Comparison of ENCODE assay signal across 9 cellular contexts in the genomic region with DNA sequence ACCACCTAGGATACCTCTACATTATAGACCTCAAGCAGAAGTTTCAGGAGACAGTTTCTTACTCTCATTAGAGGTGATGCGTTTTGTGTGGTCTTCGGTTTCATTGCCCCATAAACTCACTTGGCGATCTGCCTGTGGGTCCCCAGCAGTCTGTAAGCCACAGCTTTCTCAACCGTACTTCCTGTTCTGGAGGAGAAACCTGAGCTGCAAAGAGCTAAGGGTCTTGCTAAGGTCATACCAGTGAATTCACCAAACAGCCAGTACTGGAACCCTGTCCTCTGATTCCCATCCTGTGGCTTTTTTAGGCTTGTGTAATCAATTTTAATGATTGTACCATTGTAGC.
A peak's percentile ranks its signal among the peaks of the same experiment; 100 is the strongest.
DNase-seq lines count a peak whose midpoint lies in the region; ATAC-seq and TF ChIP-seq lines count a peak whose summit lies in the region.
"Had no signal": no experiment of that assay in that cellular context is flagged by ENCODE, and none has a peak within 500 bp of the region (broad histone marks: within the 10 kb centered on the region; RNA-seq: fewer than 3 reads in every experiment).

No MANE protein-coding gene starts in this region.

- intact Hi-C loops in esophagus muscularis mucosa (cut with DNase I), result no loop called here
- intact Hi-C loops in left lung (cut with DNase I), result no loop called here

- H3K4me3 ChIP-seq in BLaER1 treated with 17β-estradiol and CSF1 and Interleukin-3, amounts not matched to agents 10 nM and 100 nM, result no peak overlapping the region
- no peak overlapping the region for H3K4me3 ChIP-seq in esophagus muscularis mucosa
- H3K4me3 ChIP-seq in left lung, result no peak overlapping the region

- H3K9me3 ChIP-seq in BLaER1 treated with 17β-estradiol and CSF1 and Interleukin-3, amounts not matched to agents 10 nM and 100 nM (replicated peaks in 1 of 11), result no peaks in the 10 kb centered on the region
- H3K9me3 ChIP-seq in esophagus muscularis mucosa, result no peaks in the 10 kb centered on the region
- H3K9me3 ChIP-seq in left lung, result no peaks in the 10 kb centered on the region

- ATAC-seq in GM21529 (IDR thresholded peaks at IDR 0.05; ENCODE audit: unreplicated experiment) (peak; percentile 49), HG03342 (IDR thresholded peaks at IDR 0.05; ENCODE audit: unreplicated experiment) (no peak), left lung (no peak)

- peaks cover 0 to 56% (median 22%) of the 10 kb centered on the region in 11 experiments; a peak in 13 of 22 replicates for H4K20me1 ChIP-seq in BLaER1 treated with 17β-estradiol and CSF1 and Interleukin-3, amounts not matched to agents 10 nM and 100 nM

- H3K36me3 ChIP-seq in BLaER1 treated with 17β-estradiol and CSF1 and Interleukin-3, amounts not matched to agents 10 nM and 100 nM, result no peaks in the 10 kb centered on the region
- no peaks in the 10 kb centered on the region for H3K36me3 ChIP-seq in esophagus muscularis mucosa
- no peaks in the 10 kb centered on the region for H3K36me3 ChIP-seq in left lung

- no peaks in the 10 kb centered on the region for H3K27me3 ChIP-seq in BLaER1 treated with 17β-estradiol and CSF1 and Interleukin-3, amounts not matched to agents 10 nM and 100 nM
- H3K27me3 ChIP-seq in esophagus muscularis mucosa (no peaks in the 10 kb centered on the region), left lung (peaks cover 0 to 5% of the 10 kb centered on the region in 2 donors)

- peak overlapping the region in 1 of 11 experiments; percentile 52; a peak in 1 of 22 replicates for H3K9ac ChIP-seq in BLaER1 treated with 17β-estradiol and CSF1 and Interleukin-3, amounts not matched to agents 10 nM and 100 nM

- H3K27ac ChIP-seq in BLaER1 treated with 17β-estradiol and CSF1 and Interleukin-3, amounts not matched to agents 10 nM and 100 nM, result peak overlapping the region in 4 of 11 experiments; percentile 7 to 63 (median 44); a peak in 5 of 22 replicates
- H3K27ac ChIP-seq in esophagus muscularis mucosa (replicated peaks in 1 of 4) (no peak overlapping the region), left lung (no peak overlapping the region)

- peaks cover 11 to 35% (median 30%) of the 10 kb centered on the region in 10 experiments for H3K4me1 ChIP-seq in BLaER1 treated with 17β-estradiol and CSF1 and Interleukin-3, amounts not matched to agents 10 nM and 100 nM
- H3K4me1 ChIP-seq in esophagus muscularis mucosa (no peaks in the 10 kb centered on the region), left lung (no peaks in the 10 kb centered on the region)

- TF ChIP-seq POLR2A in esophagus muscularis mucosa (IDR thresholded peaks at IDR 0.05; ENCODE audit: low read depth), result no peak

- peak; percentile 95 for DNase-seq in NOMO-1 treated with dmso at 0.1 percent for 144 hours (lab: John Stamatoyannopoulos, UW; ENCODE audit: unreplicated experiment)
- peak; percentile 21 for DNase-seq in esophagus muscularis mucosa (ENCODE audit: extremely low spot score)
- no peak for DNase-seq in NCI-H82 (lab: John Stamatoyannopoulos, UW)
- DNase-seq in cerebellar cortex (ENCODE audit: low spot score), result no peak
- no peak for DNase-seq in left lung
- DNase-seq: caudate nucleus had no signal

- TF ChIP-seq CTCF in esophagus muscularis mucosa (IDR thresholded peaks at IDR 0.05), result no peak
- TF ChIP-seq CTCF in left lung (IDR thresholded peaks at IDR 0.05), result no peak

- TF ChIP-seq EP300 in esophagus muscularis mucosa (IDR thresholded peaks at IDR 0.05), result no peak

- H3K4me2 ChIP-seq in BLaER1 treated with 17β-estradiol and CSF1 and Interleukin-3, amounts not matched to agents 10 nM and 100 nM, result peak overlapping the region; percentile 14 to 89 (median 74); a peak in 21 of 22 replicates

- WGBS in esophagus muscularis mucosa, result 82% methylated on average over 4 of the region's 4 CpGs

Comparison
In these comparisons a context has a peak if more than half of its experiments do, and no peak if none do; other contexts are left out.
1. DNase-seq: peak in NOMO-1 treated with dmso at 0.1 percent for 144 hours (single experiment) and esophagus muscularis mucosa (single experiment); none in NCI-H82 (single experiment), cerebellar cortex (single experiment) and left lung (0 of 2).